In the genomic region with DNA sequence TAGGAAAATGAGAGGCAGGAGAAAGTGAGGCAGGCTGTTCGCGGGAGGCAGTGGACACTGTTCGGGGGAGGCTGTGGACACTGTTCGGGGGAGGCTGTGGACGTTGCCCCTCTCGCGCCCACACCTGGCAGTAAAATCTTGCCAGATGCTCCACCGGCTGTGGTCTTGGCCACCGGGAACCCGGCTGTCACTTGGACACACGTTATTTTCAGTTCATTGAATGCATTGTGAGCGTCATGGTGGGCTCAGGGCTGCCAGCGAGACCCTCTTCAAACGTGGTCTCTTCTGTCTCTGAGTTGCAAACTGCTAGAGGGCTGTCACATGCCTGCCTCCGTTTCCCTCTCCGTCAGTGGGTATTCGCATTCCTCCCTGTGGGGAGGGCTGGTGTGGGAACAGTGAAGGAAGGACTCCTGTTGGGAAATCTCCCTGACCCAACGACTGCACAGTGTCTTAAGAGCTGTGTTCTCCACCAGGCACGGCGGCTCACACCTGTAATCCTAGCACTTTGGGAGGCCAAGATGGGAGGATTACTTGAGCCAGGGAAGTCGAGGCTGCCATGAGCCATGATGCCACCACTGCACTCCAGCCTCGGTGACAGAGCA, we compare ENCODE assay signal across 9 cellular contexts. TPM values are rescaled to one million over a fixed set of nuclear protein-coding genes. Genes with fewer than 3 reads are reported as not detected.
A peak's percentile ranks its signal among the peaks of the same experiment; 100 is the strongest.
DNase-seq lines count a peak whose midpoint lies in the region; ATAC-seq and TF ChIP-seq lines count a peak whose summit lies in the region.
"Had no signal": no experiment of that assay in that cellular context is flagged by ENCODE, and none has a peak within 500 bp of the region (broad histone marks: within the 10 kb centered on the region; RNA-seq: fewer than 3 reads in every experiment).

No MANE protein-coding gene starts in this region.

- no peaks in the 10 kb centered on the region for H3K9me3 Mint-ChIP-seq in CD4-positive, alpha-beta T cell

- no peaks in the 10 kb centered on the region for H3F3A ChIP-seq in PC-3 (ENCODE audit: low read length, unreplicated experiment)

- peaks cover 15% of the 10 kb centered on the region; the same call in 1 of the 2 replicates for H3K4me1 ChIP-seq in PC-3 (ENCODE audit: insufficient read depth, low read length)
- H3K4me1 ChIP-seq in ovary (ENCODE audit: insufficient read depth) = peaks cover 13% of the 10 kb centered on the region

- H3K79me2 ChIP-seq in PC-3 (ENCODE audit: low read length) = peaks cover 14% of the 10 kb centered on the region

- no peaks in the 10 kb centered on the region for H3K9me2 ChIP-seq in PC-3 (replicated peaks; ENCODE audit: low read length)

- TF ChIP-seq POLR2A in ovary (IDR thresholded peaks at IDR 0.05) = no peak

- H2AFZ ChIP-seq in PC-3 (ENCODE audit: low read length) = peak overlapping the region; percentile 61; the same call in 1 of the 2 replicates

- H4K20me1 ChIP-seq in PC-3 (ENCODE audit: low read length) = peaks cover 3% of the 10 kb centered on the region; the same call in 1 of the 2 replicates

- H3K36me3 ChIP-seq in PC-3 (ENCODE audit: low read depth, low read length) = no peaks in the 10 kb centered on the region
- H3K36me3 ChIP-seq in ovary = no peaks in the 10 kb centered on the region

- intact Hi-C loops in CD4-positive, alpha-beta T cell (cut with DNase I, micrococcal nuclease) = loop anchor here in 1 of 2 experiments (2.0 to 10.0 kb wide), 4 partner anchors 461 to 891 kb away; partner anchors contain the start of genes EFCAB6, FAM118A, KIAA0930 and NUP50
- intact Hi-C loops in PC-3 (cut with micrococcal nuclease) (no loop called here), ovary (cut with DNase I) (no loop called here)

- WGBS in ovary, 3 donors = 29 to 38% (median 29%) methylated on average over 22 of the region's 22 CpGs

- no peaks in the 10 kb centered on the region for H3K27me3 Mint-ChIP-seq in CD4-positive, alpha-beta T cell

- no peak for DNase-seq in CD4-positive, alpha-beta T cell
- no peak for DNase-seq in PC-3
- DNase-seq in epithelial cell of proximal tubule (ENCODE audit: low read depth) = no peak
- DNase-seq in ovary = peak in 1 of 5 donors; percentile 36
- no peak for DNase-seq in stimulated activated CD8-positive, alpha-beta memory T cell treated with anti-CD3 and anti-CD28 coated beads, Interleukin-4, amount 100 ng/mL, for 48 hours
- DNase-seq in midbrain (lab: John Stamatoyannopoulos, UW) = no peak
- DNase-seq in ACHN = no peak
- no peak for DNase-seq in effector CD8-positive, alpha-beta T cell (lab: John Stamatoyannopoulos, UW)
- DNase-seq: aorta had no signal

- H3K36me3 Mint-ChIP-seq in CD4-positive, alpha-beta T cell (ENCODE audit: low read depth) = no peaks in the 10 kb centered on the region

- H3K9me3 ChIP-seq in CD4-positive, alpha-beta T cell (ENCODE audit: control insufficient read depth, low read length) = no peaks in the 10 kb centered on the region
- no peaks in the 10 kb centered on the region for H3K9me3 ChIP-seq in PC-3 (ENCODE audit: low read length)
- no peaks in the 10 kb centered on the region for H3K9me3 ChIP-seq in ovary

- in situ Hi-C loops in ACHN (cut with HindIII; ENCODE audit: low pct_ligation_motif_present, low pct_unique_long_range_greater_than_20kb, low sequenced_read_pairs) = no loop called here

- peak overlapping the region; percentile 69; the same call in 1 of the 2 replicates for H3K9ac ChIP-seq in PC-3 (ENCODE audit: low read length)

- peaks cover 12% of the 10 kb centered on the region for H3K4me1 Mint-ChIP-seq in CD4-positive, alpha-beta T cell (ENCODE audit: low read depth)

- H3K27ac ChIP-seq in CD4-positive, alpha-beta T cell (ENCODE audit: low read depth, low read length) = no peak overlapping the region
- H3K27ac ChIP-seq in PC-3 (ENCODE audit: low read length) (no peak overlapping the region), ovary (no peak overlapping the region)

- TSS peak; percentile 44 for BruUV-seq in PC-3 (replicated peaks; lab: Mats Ljungman, UMichigan)

- TF ChIP-seq EP300 in ovary (IDR thresholded peaks at IDR 0.05) = no peak

- POLR2A ChIA-PET in CD4-positive, alpha-beta T cell (lab: Charles Lee) = interaction anchor here (1.6 kb wide), 1 partner anchor 39 kb away, joined by 5 read pairs; no protein-coding TSS in a partner anchor
- POLR2A ChIA-PET in PC-3 (lab: Charles Lee; ENCODE audit: unreplicated experiment) = no interaction called here

- peak overlapping the region; percentile 17 for H3K27ac Mint-ChIP-seq in CD4-positive, alpha-beta T cell

- TF ChIP-seq CTCF in CD4-positive, alpha-beta T cell (IDR thresholded peaks at IDR 0.05) = no peak
- TF ChIP-seq CTCF in PC-3 (conservative IDR thresholded peaks at IDR 0.05; ENCODE audit: low read depth, low read length) (no peak), epithelial cell of proximal tubule (conservative IDR thresholded peaks at IDR 0.05; ENCODE audit: low read depth, low read length) (no peak), ovary (IDR thresholded peaks at IDR 0.05) (no peak)

- H3K27me3 ChIP-seq in CD4-positive, alpha-beta T cell (ENCODE audit: control insufficient read depth, insufficient read depth, low read length) = no peaks in the 10 kb centered on the region
- H3K27me3 ChIP-seq in PC-3 (ENCODE audit: low read length) (no peaks in the 10 kb centered on the region), ovary (no peaks in the 10 kb centered on the region)

- H3K4me3 ChIP-seq in PC-3 (ENCODE audit: low read length) = peak overlapping the region; percentile 81
- H3K4me3 ChIP-seq in epithelial cell of proximal tubule (ENCODE audit: low read depth, low read length) = peak overlapping the region; percentile 71
- peak overlapping the region; percentile 51 for H3K4me3 ChIP-seq in ovary

- ATAC-seq in CD4-positive, alpha-beta T cell (ENCODE audit: poor library complexity) = no peak
- ATAC-seq in PC-3 = no peak

- CTCF ChIA-PET in CD4-positive, alpha-beta T cell (lab: Charles Lee) = no interaction called here
- CTCF ChIA-PET in PC-3 (lab: Charles Lee) = no interaction called here

- H3K4me3 Mint-ChIP-seq in CD4-positive, alpha-beta T cell = peak overlapping the region; percentile 81

- H3K4me2 ChIP-seq in PC-3 (ENCODE audit: low read length) = peak overlapping the region; percentile 99

RNA-seq across cellular contexts. Expression of gene PRR5, which starts 1.4 kb away (rescaled TPM):
- total RNA-seq in CD4-positive, alpha-beta T cell = 10 to 100 TPM; 29.0 to 31.6 TPM
- total RNA-seq in PC-3 (2014; rRNA removed) (14.5 and 21.8 TPM in 2 replicates), epithelial cell of proximal tubule (9.1 and 12.9 TPM in 2 replicates), ovary (10 to 100 TPM in 6 of 7 donors, 1 to 10 TPM in 1; 6.7 to 21.1 (median 16.8) TPM)
- 10 to 100 TPM in 1 of 2 donors, 1 to 10 TPM in 1; 4.0 to 17.3 TPM for polyA plus RNA-seq in ovary

RNA-seq across cellular contexts. Expression of gene ARHGAP8, which starts 49.0 kb away (rescaled TPM):
- 1 to 10 TPM; 5.7 to 6.3 TPM for total RNA-seq in CD4-positive, alpha-beta T cell
- total RNA-seq in PC-3 (2014; rRNA removed) = 29.4 and 30.9 TPM in 2 replicates
- total RNA-seq in epithelial cell of proximal tubule = 18.9 and 38.1 TPM in 2 replicates
- 10 to 100 TPM in 1 of 7 donors, 1 to 10 TPM in 5, under 1 TPM in 1; 0.45 to 23.8 (median 2.7) TPM for total RNA-seq in ovary
- 1 to 10 TPM in 1 of 2 donors, under 1 TPM in 1; 0.94 to 2.1 TPM for polyA plus RNA-seq in ovary
- polyA plus RNA-seq: aorta had no signal
